In genomic region chr6:122788208-122788607, GRCh38 we compare ENCODE assay signal across 15 cellular contexts. TPM values are rescaled to one million over a fixed set of nuclear protein-coding genes. Genes with fewer than 3 reads are reported as not detected.
DNase-seq lines count a peak whose midpoint lies in the region; ATAC-seq, FAIRE-seq and TF ChIP-seq lines count a peak whose summit lies in the region.
"Had no signal": no experiment of that assay in that cellular context is flagged by ENCODE, and none has a peak within 500 bp of the region (broad histone marks: within the 10 kb centered on the region; RNA-seq: fewer than 3 reads in every experiment).

No MANE protein-coding gene starts in this region.

- H3K27me3 ChIP-seq in A673 (replicated peaks; ENCODE audit: insufficient read depth, low read depth, low read length, poor library complexity) (no peaks in the 10 kb centered on the region), OCI-LY3 (ENCODE audit: low read depth, low read length) (peaks cover 11% of the 10 kb centered on the region), gastroesophageal sphincter (no peaks in the 10 kb centered on the region), pancreas (no peaks in the 10 kb centered on the region)

- no peak for TF ChIP-seq CTCF in A673 (conservative IDR thresholded peaks at IDR 0.05; ENCODE audit: low read depth, low read length)
- TF ChIP-seq CTCF in OCI-LY3 (IDR thresholded peaks at IDR 0.05; ENCODE audit: low read depth, low read length), result no peak
- TF ChIP-seq CTCF in gastroesophageal sphincter (IDR thresholded peaks at IDR 0.05), result no peak
- no peak for TF ChIP-seq CTCF in pancreas (IDR thresholded peaks at IDR 0.05)

- TSS peak; percentile 66 for BruUV-seq in A673 (replicated peaks; lab: Mats Ljungman, UMichigan)

- H3K4me1 ChIP-seq in A673 (ENCODE audit: insufficient read depth, low read length, poor library complexity, severe bottlenecking) (peaks cover 23% of the 10 kb centered on the region), OCI-LY3 (ENCODE audit: low read length) (peaks cover 8% of the 10 kb centered on the region; the same call in 1 of the 2 replicates), gastroesophageal sphincter (peaks cover 0 to 22% (median 11%) of the 10 kb centered on the region in 3 donors), pancreas (peaks cover 11 to 35% (median 24%) of the 10 kb centered on the region in 3 donors)

- no peak overlapping the region for H3K4me3 ChIP-seq in A673 (ENCODE audit: low read depth, low read length, poor library complexity, severe bottlenecking)
- no peak overlapping the region for H3K4me3 ChIP-seq in OCI-LY3 (ENCODE audit: low read length)
- H3K4me3 ChIP-seq in gastroesophageal sphincter, result peak overlapping the region in 1 of 2 donors; percentile 72
- peak overlapping the region in 1 of 4 donors; percentile 83 for H3K4me3 ChIP-seq in pancreas

- H3K9me3 ChIP-seq in A673 (ENCODE audit: low read depth, low read length, poor library complexity, severe bottlenecking), result no peaks in the 10 kb centered on the region
- H3K9me3 ChIP-seq in OCI-LY3 (ENCODE audit: insufficient read depth, low read length), result no peaks in the 10 kb centered on the region
- H3K9me3 ChIP-seq in gastroesophageal sphincter, result no peaks in the 10 kb centered on the region
- H3K9me3 ChIP-seq in pancreas, result no peaks in the 10 kb centered on the region
- H3K9me3 ChIP-seq: neutrophil had no signal

- no peaks in the 10 kb centered on the region for H3K79me2 ChIP-seq in OCI-LY3 (ENCODE audit: low read length)

- H3K4me2 ChIP-seq in OCI-LY3 (ENCODE audit: low read length), result peak overlapping the region; percentile 83

- no peaks in the 10 kb centered on the region for H4K20me1 ChIP-seq in OCI-LY3 (ENCODE audit: insufficient read depth, low read length)

- H3K36me3 ChIP-seq in A673 (ENCODE audit: insufficient read depth, low read length, poor library complexity, severe bottlenecking), result no peaks in the 10 kb centered on the region
- H3K36me3 ChIP-seq in OCI-LY3 (replicated peaks; ENCODE audit: low read depth, low read length), result no peaks in the 10 kb centered on the region
- no peaks in the 10 kb centered on the region for H3K36me3 ChIP-seq in gastroesophageal sphincter
- H3K36me3 ChIP-seq in pancreas, result no peaks in the 10 kb centered on the region
- H3K36me3 ChIP-seq: neutrophil had no signal

- TF ChIP-seq EP300 in gastroesophageal sphincter (IDR thresholded peaks at IDR 0.05), result no peak

- ATAC-seq in gastroesophageal sphincter, result no peak
- ATAC-seq in pancreas, result no peak

- no peak overlapping the region for H3K27ac ChIP-seq in A673 (ENCODE audit: low read depth, low read length, poor library complexity, severe bottlenecking)
- H3K27ac ChIP-seq in OCI-LY3 (ENCODE audit: low read length), result no peak overlapping the region
- H3K27ac ChIP-seq in gastroesophageal sphincter, result peak overlapping the region; percentile 64 to 98 (median 95)
- H3K27ac ChIP-seq in pancreas, result peak overlapping the region in 3 of 4 donors; percentile 99 to 100 (median 99)

- CTCF ChIA-PET in A673 (lab: Charles Lee), result no interaction called here

- intact Hi-C loops in A673 (cut with micrococcal nuclease; ENCODE audit: unreplicated experiment), result no loop called here
- intact Hi-C loops in pancreas (cut with DNase I), result loop anchor here in 1 of 3 donors (10.0 kb wide), 1 partner anchor 53 kb away; no protein-coding TSS in a partner anchor

- 56 to 68% methylated on average over 5 to 6 of the region's 6 CpGs for WGBS in gastroesophageal sphincter (ENCODE audit: low coverage in 1 of 2), 2 donors
- 36 to 37% methylated on average over 6 of the region's 6 CpGs for WGBS in pancreas, 2 donors

- DNase-seq in A673 (ENCODE audit: low spot score) (no peak), pancreas (no peak), DMS114 treated with DMSO at 0.1 percent for 48 hours (lab: John Stamatoyannopoulos, UW; ENCODE audit: unreplicated experiment) (no peak)
- no peak for DNase-seq in activated CD4-positive, alpha-beta T cell treated with anti-CD3 and anti-CD28 coated beads, Interleukin-2, amount 50 U/mL, for 1 hour
- no peak for DNase-seq in NK-92 treated with Interleukin-12 subunit alpha and Interleukin-12 subunit beta, amount 100 ng/mL, for 24 hours (lab: John Stamatoyannopoulos, UW)
- no peak for DNase-seq in activated CD8-positive, alpha-beta memory T cell treated with anti-CD3 and anti-CD28 coated beads, Interleukin-2, amount 50 U/mL, for 48 hours
- DNase-seq: KG1; stimulated activated CD4-positive, alpha-beta T cell treated with anti-CD3 and anti-CD28 coated beads, Interleukin-4, amount 100 ng/mL, for 24 hours had no signal

- no peak for TF ChIP-seq POLR2A in gastroesophageal sphincter (IDR thresholded peaks at IDR 0.05)

- POLR2A ChIA-PET in A673 (lab: Charles Lee; ENCODE audit: low non-redundant PET), result no interaction called here

- no peak for FAIRE-seq in pancreas (lab: Jason Lieb, UNC)
- FAIRE-seq: RCC 7860, TTC549 had no signal

- H3K9ac ChIP-seq in OCI-LY3 (ENCODE audit: low read length), result no peak overlapping the region

- no peak overlapping the region for H2AFZ ChIP-seq in OCI-LY3 (ENCODE audit: low read depth, low read length)

RNA-seq across cellular contexts. Expression of gene SMPDL3A, which starts 0.8 kb away (rescaled TPM):
- total RNA-seq in A673 (2021), result 10.3 and 12.4 TPM in 2 replicates
- total RNA-seq in gastroesophageal sphincter, result 10 to 100 TPM in 1 of 4 donors, 1 to 10 TPM in 3; 6.5 to 11.5 (median 8.0) TPM
- 10 to 100 TPM in 4 of 6 donors, 1 to 10 TPM in 2; 8.7 to 12.6 (median 10.6) TPM for total RNA-seq in pancreas
- polyA plus RNA-seq in pancreas, result 10 to 100 TPM in 1 of 2 donors, 1 to 10 TPM in 1; 7.4 to 19.8 TPM

RNA-seq across cellular contexts. Expression of gene FABP7, which starts 8.7 kb away (rescaled TPM):
- total RNA-seq in A673 (2021) (1.2 and 1.4 TPM in 2 replicates), gastroesophageal sphincter (under 1 TPM in 1 of 4 donors, not detected in 3; 0.15 TPM), pancreas (not detected)
- not detected for polyA plus RNA-seq in pancreas
- total RNA-seq: G401 had no signal
- polyA plus RNA-seq: BJ had no signal

Comparison
In these comparisons a context has a peak if more than half of its experiments do, and no peak if none do; other contexts are left out.
1. H3K27ac ChIP-seq: peak in gastroesophageal sphincter (4 of 4) and pancreas (3 of 4); none in A673 (single experiment) and OCI-LY3 (single experiment).